18 cellular contexts compared by ENCODE assay signal in the genomic region with DNA sequence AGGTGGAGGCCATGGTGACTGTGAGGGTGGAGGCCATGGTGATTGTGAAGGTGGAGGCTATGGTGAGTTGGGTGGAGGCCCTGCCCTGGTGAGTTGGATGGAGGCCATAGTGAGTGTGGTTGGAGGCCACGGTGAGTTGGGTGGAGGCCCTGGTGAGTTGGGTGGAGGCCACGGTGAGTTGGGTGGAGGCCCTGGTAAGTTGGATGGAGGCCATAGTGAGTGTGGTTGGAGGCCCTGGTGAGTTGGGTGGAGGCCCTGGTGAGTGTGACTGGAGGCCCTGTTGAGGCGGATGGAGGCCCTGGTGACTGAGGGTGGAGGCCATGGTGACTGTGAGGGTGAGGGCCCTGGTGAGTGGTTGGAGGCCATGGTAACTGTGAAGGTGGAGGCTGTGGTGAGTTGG.
"Had no signal": no experiment of that assay in that cellular context is flagged by ENCODE, and none has a peak within 500 bp of the region (broad histone marks: within the 10 kb centered on the region; RNA-seq: fewer than 3 reads in every experiment).

No MANE protein-coding gene starts in this region.

- H3K4me1 Mint-ChIP-seq: activated naive CD4-positive, alpha-beta T cell treated with anti-CD3 and anti-CD28 coated beads, Interleukin-2, amount 50 U/mL, for 24 hours had no signal

- H3K27me3 Mint-ChIP-seq: activated naive CD4-positive, alpha-beta T cell treated with anti-CD3 and anti-CD28 coated beads, Interleukin-2, amount 50 U/mL, for 24 hours had no signal

- H3K27ac Mint-ChIP-seq: activated CD8-positive, alpha-beta T cell treated with anti-CD3 and anti-CD28 coated beads, Interleukin-2, amount 10 ng/mL, durations not matched to agents 7 days and 5 days; activated naive CD4-positive, alpha-beta T cell treated with anti-CD3 and anti-CD28 coated beads, Interleukin-2, amount 50 U/mL, for 24 hours; T-helper 1 cell treated with Interleukin-12 subunit alpha and Interleukin-12 subunit beta and Interleukin-4 antibody, amounts not matched to agents 30 μg/mL and 1 μg/mL, for 36 hours; WTC11 had no signal

- H3K4me3 ChIP-seq: ascending aorta, SJSA1 had no signal

- H3K27me3 ChIP-seq: ascending aorta, SJSA1 had no signal

- H3K4me1 ChIP-seq: ascending aorta, SJSA1 had no signal

- H3K36me3 ChIP-seq: ascending aorta, brain microvascular endothelial cell, SJSA1 had no signal

- H3K27ac ChIP-seq: ascending aorta, brain microvascular endothelial cell, SJSA1 had no signal

- ATAC-seq: activated CD8-positive, alpha-beta T cell treated with anti-CD3 and anti-CD28 coated beads, Interleukin-2, amount 10 ng/mL, durations not matched to agents 7 days and 5 days had no signal

- DNase-seq: activated CD4-positive, alpha-beta T cell treated with anti-CD3 and anti-CD28 coated beads for 48 hours; activated CD4-positive, alpha-beta T cell treated with anti-CD3 and anti-CD28 coated beads, Interleukin-2, amount 50 U/mL, for 4 hours; activated CD4-positive, CD25-positive, alpha-beta regulatory T cell treated with anti-CD3 and anti-CD28 coated beads, Interleukin-2, amount 50 U/mL, for 72 hours; activated CD8-positive, alpha-beta memory T cell treated with anti-CD3 and anti-CD28 coated beads, Interleukin-2, amount 50 U/mL, for 48 hours; activated CD8-positive, alpha-beta T cell treated with anti-CD3 and anti-CD28 coated beads, Interleukin-2, amount 10 ng/mL, durations not matched to agents 7 days and 5 days; activated T-cell treated with anti-CD3 and anti-CD28 coated beads, Interleukin-2, amount 50 U/mL, for 1 hour; brain microvascular endothelial cell; KG1; NCI-H1048; NCI-H187 treated with DMSO at 0.1 percent for 48 hours; NCI-H526 treated with DMSO at 0.1 percent for 48 hours; NK-92 treated with Interleukin-12 subunit alpha and Interleukin-12 subunit beta, amount 100 ng/mL, for 24 hours; OCI-M1 had no signal

- H3K9me3 Mint-ChIP-seq: activated naive CD4-positive, alpha-beta T cell treated with anti-CD3 and anti-CD28 coated beads, Interleukin-2, amount 50 U/mL, for 24 hours; T-helper 1 cell treated with Interleukin-12 subunit alpha and Interleukin-12 subunit beta and Interleukin-4 antibody, amounts not matched to agents 30 μg/mL and 1 μg/mL, for 36 hours had no signal

- H3K9me3 ChIP-seq: ascending aorta, SJSA1 had no signal

- H3K36me3 Mint-ChIP-seq: activated naive CD4-positive, alpha-beta T cell treated with anti-CD3 and anti-CD28 coated beads, Interleukin-2, amount 50 U/mL, for 24 hours; WTC11 had no signal

- H3K4me3 Mint-ChIP-seq: activated CD8-positive, alpha-beta T cell treated with anti-CD3 and anti-CD28 coated beads, Interleukin-2, amount 10 ng/mL, durations not matched to agents 7 days and 5 days; activated naive CD4-positive, alpha-beta T cell treated with anti-CD3 and anti-CD28 coated beads, Interleukin-2, amount 50 U/mL, for 24 hours; T-helper 1 cell treated with Interleukin-12 subunit alpha and Interleukin-12 subunit beta and Interleukin-4 antibody, amounts not matched to agents 30 μg/mL and 1 μg/mL, for 36 hours; WTC11 had no signal
